In the genomic region with DNA sequence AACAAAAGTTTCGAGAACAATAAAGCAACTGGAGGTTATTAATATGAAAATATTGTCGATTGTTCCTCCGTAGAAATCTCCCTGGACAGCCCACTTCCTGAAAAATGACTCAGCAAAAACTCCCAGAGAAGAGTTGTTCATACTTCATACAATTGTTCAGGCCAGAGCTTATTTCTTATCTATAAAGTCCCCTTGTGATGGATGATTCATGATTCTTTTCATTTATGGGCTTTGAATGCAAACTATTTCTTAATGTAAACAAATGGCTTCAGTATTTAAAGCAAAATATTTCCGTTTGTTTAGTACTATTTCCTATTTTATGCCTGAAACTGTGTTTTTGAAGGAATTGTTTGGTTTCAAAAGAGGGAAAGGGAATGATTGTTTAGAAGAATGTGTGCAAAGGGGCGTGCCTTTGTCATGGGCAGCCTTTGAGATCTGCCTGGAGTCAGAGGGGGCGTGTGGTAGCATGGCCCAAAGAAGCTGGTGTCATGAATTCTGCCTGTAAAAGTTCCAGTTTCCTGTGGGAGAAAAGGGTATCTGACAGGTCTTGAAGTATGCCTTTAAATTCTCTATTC, we compare ENCODE assay signal across 9 cellular contexts. TPM values are rescaled to one million over a fixed set of nuclear protein-coding genes. Genes with fewer than 3 reads are reported as not detected.
DNase-seq lines count a peak whose midpoint lies in the region; ATAC-seq and TF ChIP-seq lines count a peak whose summit lies in the region.
"Had no signal": no experiment of that assay in that cellular context is flagged by ENCODE, and none has a peak within 500 bp of the region (broad histone marks: within the 10 kb centered on the region; RNA-seq: fewer than 3 reads in every experiment).

No MANE protein-coding gene starts in this region.

- H3K36me3 ChIP-seq in GM23248 (ENCODE audit: low read depth), result no peaks in the 10 kb centered on the region

- no peaks in the 10 kb centered on the region for H3K36me3 Mint-ChIP-seq in activated CD4-positive, alpha-beta memory T cell treated with anti-CD3 and anti-CD28 coated beads for 36 hours

- H3K9me3 ChIP-seq in GM23248 (ENCODE audit: low read depth), result no peaks in the 10 kb centered on the region

- H4K20me1 ChIP-seq in GM23248 (ENCODE audit: insufficient read depth), result no peaks in the 10 kb centered on the region

- H3K79me2 ChIP-seq in GM23248 (ENCODE audit: insufficient read depth), result no peaks in the 10 kb centered on the region

- peak overlapping the region; percentile 80 for H2AFZ ChIP-seq in GM23248

- peak overlapping the region; percentile 53 for H3K27ac ChIP-seq in GM23248
- H3K27ac ChIP-seq in RWPE1, result 0 out of 2 replicates have a peak overlapping the region, but pooled peaks have one; percentile 43

- peak overlapping the region; percentile 29 for H3K4me2 ChIP-seq in GM23248 (ENCODE audit: unreplicated experiment)

- no peak for ATAC-seq in GM19023 (IDR thresholded peaks at IDR 0.05; ENCODE audit: unreplicated experiment)

- POLR2A ChIA-PET in RWPE1 (lab: Yijun Ruan, JAX; ENCODE audit: low non-redundant PET), result interaction anchor here (0.7 kb wide), 1 partner anchor 360 kb away, joined by 3 read pairs; no protein-coding TSS in a partner anchor
- POLR2A ChIA-PET in activated CD4-positive, alpha-beta memory T cell treated with anti-CD3 and anti-CD28 coated beads for 36 hours (lab: Charles Lee), result interaction anchor here (0.5 to 1.3 kb wide), 2 partner anchors 26 to 124 kb away, joined by 4 to 5 read pairs; a partner anchor contains a TSS

- H3K27me3 ChIP-seq in GM23248 (replicated peaks; ENCODE audit: insufficient read depth), result no peaks in the 10 kb centered on the region

- H3K9ac ChIP-seq in GM23248, result no peak overlapping the region

- peaks cover 11% of the 10 kb centered on the region for H3K4me1 Mint-ChIP-seq in activated CD4-positive, alpha-beta memory T cell treated with anti-CD3 and anti-CD28 coated beads for 36 hours (ENCODE audit: low read depth)

- WGBS in GM23248 (ENCODE audit: low coverage in 1 of 2, low lambda C conversion rate in 2 of 2, missing lambda C conversion rate in 2 of 2), 2 experiments, result 59 to 64% methylated on average over 6 of the region's 6 CpGs

- H3K27ac Mint-ChIP-seq in activated CD4-positive, alpha-beta memory T cell treated with anti-CD3 and anti-CD28 coated beads for 36 hours, result no peak overlapping the region

- TF ChIP-seq CTCF in RWPE1 (conservative IDR thresholded peaks at IDR 0.05; ENCODE audit: low read depth) (no peak), fibroblast of pulmonary artery (IDR thresholded peaks at IDR 0.05; ENCODE audit: low read length, missing control alignments) (no peak)

- DNase-seq in GM23248 (peak; percentile 67), RWPE1 (ENCODE audit: low spot score) (peak; percentile 75), fibroblast of pulmonary artery (ENCODE audit: low read depth) (peak; percentile 96), skeletal muscle cell (ENCODE audit: low read depth) (peak; percentile 41), NCI-H2081 (lab: John Stamatoyannopoulos, UW) (no peak), NCI-H187 (lab: John Stamatoyannopoulos, UW) (no peak)
- DNase-seq in activated CD4-positive, alpha-beta memory T cell treated with anti-CD3 and anti-CD28 coated beads for 36 hours, result no peak
- DNase-seq: activated CD4-positive, alpha-beta T cell treated with anti-CD3 and anti-CD28 coated beads for 4 hours had no signal

- H3K4me1 ChIP-seq in GM23248 (ENCODE audit: insufficient read depth), result peaks cover 10% of the 10 kb centered on the region; the same call in 1 of the 2 replicates

- intact Hi-C loops in activated CD4-positive, alpha-beta memory T cell treated with anti-CD3 and anti-CD28 coated beads for 36 hours (cut with micrococcal nuclease), result no loop called here

- H3K9me2 ChIP-seq in GM23248 (ENCODE audit: insufficient read depth), result no peaks in the 10 kb centered on the region

- CTCF ChIA-PET in RWPE1 (lab: Yijun Ruan, JAX), result interaction anchor here (0.6 to 0.8 kb wide), 2 partner anchors 135 to 184 kb away, joined by 4 read pairs; no protein-coding TSS in a partner anchor
- CTCF ChIA-PET in activated CD4-positive, alpha-beta memory T cell treated with anti-CD3 and anti-CD28 coated beads for 36 hours (lab: Charles Lee), result interaction anchor here (0.9 kb wide), 1 partner anchor 17 kb away, joined by 4 read pairs; no protein-coding TSS in a partner anchor

- H3K9me3 Mint-ChIP-seq in activated CD4-positive, alpha-beta memory T cell treated with anti-CD3 and anti-CD28 coated beads for 36 hours, result no peaks in the 10 kb centered on the region

- H3K27me3 Mint-ChIP-seq in activated CD4-positive, alpha-beta memory T cell treated with anti-CD3 and anti-CD28 coated beads for 36 hours, result peaks cover under 1% of the 10 kb centered on the region

- H3F3A ChIP-seq in GM23248 (ENCODE audit: insufficient read depth), result 0 out of 2 replicates have a peak, but pooled peaks cover 8% of the 10 kb centered on the region

- in situ Hi-C loops in GM23248 (cut with MboI), result no loop called here

- no peak overlapping the region for H3K4me3 ChIP-seq in GM23248
- no peak overlapping the region for H3K4me3 ChIP-seq in fibroblast of pulmonary artery (replicated peaks; ENCODE audit: low read depth, low read length)
- H3K4me3 ChIP-seq in skeletal muscle cell (ENCODE audit: low read depth, low read length), result no peak overlapping the region

- no peak overlapping the region for H3K4me3 Mint-ChIP-seq in activated CD4-positive, alpha-beta memory T cell treated with anti-CD3 and anti-CD28 coated beads for 36 hours

RNA-seq across cellular contexts. Expression of a gene that starts 26.2 kb away (rescaled TPM):
- 2.0 and 3.4 TPM in 2 replicates for total RNA-seq in GM23248 (2014; rRNA removed; shearing (Covaris generic))
- polyA plus RNA-seq in GM23248 (2016; fragmentation: Nextera tagmentation; extraction: Ambion mirVana), result 2.0 TPM in 2 replicates
- 10 to 100 TPM; 10.7 to 10.8 TPM for total RNA-seq in activated CD4-positive, alpha-beta memory T cell treated with anti-CD3 and anti-CD28 coated beads for 36 hours

Comparison
In these comparisons a context has a peak if more than half of its experiments do, and no peak if none do; other contexts are left out.
1. DNase-seq: peak in GM23248 (single experiment), RWPE1 (single experiment), fibroblast of pulmonary artery (single experiment) and skeletal muscle cell (single experiment); none in activated CD4-positive, alpha-beta memory T cell treated with anti-CD3 and anti-CD28 coated beads for 36 hours (single experiment), NCI-H2081 (0 of 2) and NCI-H187 (0 of 2).